Comparison of ENCODE assay signal across 17 cellular contexts in genomic region chr2:191171291-191171690, GRCh38. TPM values are rescaled to one million over a fixed set of nuclear protein-coding genes. Genes with fewer than 3 reads are reported as not detected.
A peak's percentile ranks its signal among the peaks of the same experiment; 100 is the strongest.
DNase-seq lines count a peak whose midpoint lies in the region; ATAC-seq and TF ChIP-seq lines count a peak whose summit lies in the region.
"Had no signal": no experiment of that assay in that cellular context is flagged by ENCODE, and none has a peak within 500 bp of the region (broad histone marks: within the 10 kb centered on the region; RNA-seq: fewer than 3 reads in every experiment).

No MANE protein-coding gene starts in this region.

- H3K9me3 ChIP-seq in PC-3 (ENCODE audit: low read length) = no peaks in the 10 kb centered on the region
- no peaks in the 10 kb centered on the region for H3K9me3 ChIP-seq in mammary epithelial cell (replicated peaks; ENCODE audit: insufficient read depth, low read length)
- H3K9me3 ChIP-seq in mesenchymal stem cell (ENCODE audit: control insufficient read depth, low read length) = no peaks in the 10 kb centered on the region

- H3K36me3 Mint-ChIP-seq in T-cell = no peaks in the 10 kb centered on the region
- H3K36me3 Mint-ChIP-seq: stimulated activated memory B cell treated with anti-CD40 and anti-IgM and Interleukin-4, amounts not matched to agents 10 μg/mL and 1 μg/mL and 100 μg/mL, for 72 hours had no signal

- 13% methylated on average over 2 of the region's 2 CpGs for WGBS in mammary epithelial cell (ENCODE audit: low coverage, missing lambda C conversion rate)
- 88% methylated on average over 2 of the region's 2 CpGs for WGBS in mesenchymal stem cell

- no peaks in the 10 kb centered on the region for H3K79me1 ChIP-seq in mesenchymal stem cell (replicated peaks; ENCODE audit: low read length, poor library complexity, severe bottlenecking)

- H3K79me2 ChIP-seq in PC-3 (ENCODE audit: low read length) (no peaks in the 10 kb centered on the region), mammary epithelial cell (ENCODE audit: insufficient read depth, low read length) (peaks cover 11% of the 10 kb centered on the region)

- intact Hi-C loops in PC-3 (cut with micrococcal nuclease) = loop anchor here (10.0 kb wide), 1 partner anchor 514 kb away; no protein-coding TSS in a partner anchor
- intact Hi-C loops in mammary epithelial cell (cut with micrococcal nuclease) = loop anchor here (1.0 to 2.0 kb wide), 4 partner anchors 31 to 182 kb away; partner anchors contain the start of gene MYO1B

- H3F3A ChIP-seq in PC-3 (ENCODE audit: low read length, unreplicated experiment) = peaks cover 18% of the 10 kb centered on the region

- no peak overlapping the region for H3K23ac ChIP-seq in mesenchymal stem cell (ENCODE audit: low read length in 2 of 2)

- no peaks in the 10 kb centered on the region for H3K27me3 Mint-ChIP-seq in T-cell

- peak overlapping the region; percentile 90 for H3K27ac ChIP-seq in PC-3 (ENCODE audit: low read length)
- peak overlapping the region; percentile 99 for H3K27ac ChIP-seq in mammary epithelial cell (ENCODE audit: insufficient read depth, low read depth, low read length)
- H3K27ac ChIP-seq in mesenchymal stem cell (ENCODE audit: low read length, poor library complexity, severe bottlenecking) = peak overlapping the region; percentile 65

- CTCF ChIA-PET in PC-3 (lab: Charles Lee) = interaction anchor here (0.8 kb wide), 1 partner anchor 47 kb away, joined by 4 read pairs; no protein-coding TSS in a partner anchor
- CTCF ChIA-PET in mammary epithelial cell (lab: Charles Lee; ENCODE audit: low non-redundant PET) = interaction anchor here (0.6 kb wide), 1 partner anchor 76 kb away, joined by 4 read pairs; no protein-coding TSS in a partner anchor
- CTCF ChIA-PET in T-cell (lab: Charles Lee) = interaction anchor here in 1 of 2 donors (0.7 kb wide), 1 partner anchor 336 kb away, joined by 3 read pairs; no protein-coding TSS in a partner anchor

- POLR2A ChIA-PET in PC-3 (lab: Charles Lee; ENCODE audit: unreplicated experiment) = interaction anchor here (0.7 kb wide), 2 partner anchors 103 to 195 kb away, joined by 4 to 7 read pairs; no protein-coding TSS in a partner anchor
- POLR2A ChIA-PET in T-cell (lab: Charles Lee) = no interaction called here

- no peaks in the 10 kb centered on the region for H3K9me2 ChIP-seq in PC-3 (replicated peaks; ENCODE audit: low read length)

- H3K4me3 Mint-ChIP-seq in T-cell = no peak overlapping the region
- H3K4me3 Mint-ChIP-seq: B cell; stimulated activated memory B cell treated with anti-CD40 and anti-IgM and Interleukin-4, amounts not matched to agents 10 μg/mL and 1 μg/mL and 100 μg/mL, for 72 hours had no signal

- H3K14ac ChIP-seq in mesenchymal stem cell (ENCODE audit: low read length in 2 of 2) = no peak overlapping the region

- no peak overlapping the region for H2BK15ac ChIP-seq in mesenchymal stem cell (ENCODE audit: low read depth, poor library complexity, severe bottlenecking)

- H3K4me1 ChIP-seq in PC-3 (ENCODE audit: insufficient read depth, low read length) = peaks cover 74% of the 10 kb centered on the region
- peaks cover 77% of the 10 kb centered on the region for H3K4me1 ChIP-seq in mammary epithelial cell (ENCODE audit: insufficient read depth, low read length)
- peaks cover 6% of the 10 kb centered on the region for H3K4me1 ChIP-seq in mesenchymal stem cell (ENCODE audit: control insufficient read depth, insufficient read depth, low read depth, low read length)

- H4K91ac ChIP-seq in mesenchymal stem cell (ENCODE audit: low read length) = no peak overlapping the region

- H3K4me1 Mint-ChIP-seq in T-cell = peaks cover 17 to 23% (median 17%) of the 10 kb centered on the region in 3 donors

- H3K4me2 ChIP-seq in PC-3 (ENCODE audit: low read length) = peak overlapping the region; percentile 78
- H3K4me2 ChIP-seq in mammary epithelial cell (ENCODE audit: insufficient read depth, low read depth, low read length) = peak overlapping the region; percentile 34
- H3K4me2 ChIP-seq in mesenchymal stem cell (ENCODE audit: low read length, poor library complexity, severe bottlenecking) = no peak overlapping the region

- H3K36me3 ChIP-seq in PC-3 (ENCODE audit: low read depth, low read length) (no peaks in the 10 kb centered on the region), mammary epithelial cell (ENCODE audit: insufficient read depth, low read length) (no peaks in the 10 kb centered on the region), mesenchymal stem cell (ENCODE audit: control insufficient read depth in 1 of 2, insufficient read depth in 2 of 2, low read depth in 1 of 2, low read length in 2 of 2) (no peaks in the 10 kb centered on the region)

- H2BK120ac ChIP-seq in mesenchymal stem cell (ENCODE audit: low read depth, low read length) = no peak overlapping the region

- H3K4me3 ChIP-seq in AG09309 (ENCODE audit: control insufficient read depth, low read depth, low read length) (no peak overlapping the region), PC-3 (ENCODE audit: low read length) (no peak overlapping the region), mammary epithelial cell (replicated peaks in 1 of 3; ENCODE audit: insufficient read depth in 1 of 3, low read depth in 2 of 3, low read length in 3 of 3) (no peak overlapping the region), mesenchymal stem cell (ENCODE audit: insufficient read depth in 1 of 2, low read depth in 1 of 2, low read length in 2 of 2) (no peak overlapping the region)

- TF ChIP-seq CTCF in AG09309 (IDR thresholded peaks at IDR 0.05; ENCODE audit: control insufficient read depth, insufficient read depth, low read depth, low read length, missing control alignments) = peak; percentile 6
- TF ChIP-seq CTCF in PC-3 (conservative IDR thresholded peaks at IDR 0.05; ENCODE audit: low read depth, low read length) = no peak
- no peak for TF ChIP-seq CTCF in mammary epithelial cell (conservative IDR thresholded peaks at IDR 0.05 in 1 of 2, IDR thresholded peaks at IDR 0.05 in 1 of 2; ENCODE audit: extremely low read depth in 1 of 2, insufficient read depth in 1 of 2, low read depth in 1 of 2, low read length in 2 of 2)

- no peaks in the 10 kb centered on the region for H3K9me3 Mint-ChIP-seq in T-cell
- H3K9me3 Mint-ChIP-seq: stimulated activated memory B cell treated with anti-CD40 and anti-IgM and Interleukin-4, amounts not matched to agents 10 μg/mL and 1 μg/mL and 100 μg/mL, for 72 hours had no signal

- no peaks in the 10 kb centered on the region for H3K27me3 ChIP-seq in PC-3 (ENCODE audit: low read length)
- no peaks in the 10 kb centered on the region for H3K27me3 ChIP-seq in mammary epithelial cell (ENCODE audit: insufficient read depth, low read length)
- H3K27me3 ChIP-seq in mesenchymal stem cell (ENCODE audit: control insufficient read depth in 1 of 2, insufficient read depth in 1 of 2, low read length in 2 of 2) = no peaks in the 10 kb centered on the region

- H3K4ac ChIP-seq in mesenchymal stem cell (ENCODE audit: low read depth in 1 of 2, low read length in 2 of 2) = peak overlapping the region in 1 of 2 experiments; percentile 64

- H2AK5ac ChIP-seq in mesenchymal stem cell (ENCODE audit: low read length, severe bottlenecking) = peak overlapping the region; percentile 14

- BruUV-seq in PC-3 (replicated peaks; lab: Mats Ljungman, UMichigan) (no TSS peak), mammary epithelial cell (replicated peaks; lab: Mats Ljungman, UMichigan) (TSS peak; percentile 68)

- no peak overlapping the region for H4K8ac ChIP-seq in mesenchymal stem cell (ENCODE audit: low read length)

- H3K9ac ChIP-seq in PC-3 (ENCODE audit: low read length) = peak overlapping the region; percentile 43
- H3K9ac ChIP-seq in mammary epithelial cell (ENCODE audit: insufficient read depth, low read length) = peak overlapping the region; percentile 93
- peak overlapping the region; percentile 59 for H3K9ac ChIP-seq in mesenchymal stem cell (ENCODE audit: low read length)

- dilution Hi-C loops in mammary epithelial cell (cut with HindIII; ENCODE audit: low sequenced_read_pairs) = no loop called here

- in situ Hi-C loops in mammary epithelial cell (cut with MboI; ENCODE audit: low sequenced_read_pairs in 2 of 2) = loop anchor here (5.0 to 25.0 kb wide), 3 partner anchors 74 to 341 kb away; partner anchors contain the start of gene MYO1B (in 2 of the 2)

- H2AFZ ChIP-seq in PC-3 (ENCODE audit: low read length) (no peak overlapping the region), mammary epithelial cell (ENCODE audit: low read depth, low read length) (no peak overlapping the region), mesenchymal stem cell (ENCODE audit: low read depth, low read length) (no peak overlapping the region)

- no peak overlapping the region for H2BK5ac ChIP-seq in mesenchymal stem cell (ENCODE audit: low read depth, low read length, poor library complexity, severe bottlenecking)

- H3K18ac ChIP-seq in mesenchymal stem cell (ENCODE audit: low read depth in 1 of 2, low read length in 2 of 2) = no peak overlapping the region

- DNase-seq in AG09309 (ENCODE audit: low read depth) (no peak), PC-3 (no peak), mammary epithelial cell (no peak), mesenchymal stem cell (no peak), SKM-1 treated with dmso at 0.1 percent for 144 hours (lab: John Stamatoyannopoulos, UW; ENCODE audit: unreplicated experiment) (no peak), T-cell (no peak), DMS53 (lab: John Stamatoyannopoulos, UW) (no peak), hypothalamus (lab: John Stamatoyannopoulos, UW) (no peak)
- DNase-seq: activated CD4-positive, alpha-beta T cell treated with anti-CD3 and anti-CD28 coated beads for 1 hour; activated T-cell treated with anti-CD3 and anti-CD28 coated beads, Interleukin-2, amount 50 U/mL, for 1 hour; cortex of kidney; erythroblast; NCI-H2107; NCI-H748 treated with DMSO at 0.1 percent for 48 hours; RPMI8226 had no signal

- no peak overlapping the region for H3K27ac Mint-ChIP-seq in T-cell
- H3K27ac Mint-ChIP-seq: B cell; stimulated activated memory B cell treated with anti-CD40 and anti-IgM and Interleukin-4, amounts not matched to agents 10 μg/mL and 1 μg/mL and 100 μg/mL, for 72 hours had no signal

- H2BK12ac ChIP-seq in mesenchymal stem cell (ENCODE audit: low read length in 2 of 2) = peak overlapping the region in 1 of 2 experiments; percentile 1

- H4K20me1 ChIP-seq in PC-3 (ENCODE audit: low read length) (no peaks in the 10 kb centered on the region), mammary epithelial cell (ENCODE audit: insufficient read depth, low read length) (no peaks in the 10 kb centered on the region)

- ATAC-seq in PC-3 (no peak), T-cell (replicated peaks in 1 of 4) (no peak)
- ATAC-seq: stimulated activated memory B cell treated with anti-CD40 and anti-IgM and Interleukin-4, amounts not matched to agents 10 μg/mL and 1 μg/mL and 100 μg/mL, for 72 hours had no signal

RNA-seq across cellular contexts. Expression of gene STAT4, which starts 20.5 kb away (rescaled TPM):
- total RNA-seq in PC-3 (2014; rRNA removed) = 1.6 and 2.2 TPM in 2 replicates
- 1 to 10 TPM; 2.5 to 4.5 TPM for total RNA-seq in mammary epithelial cell
- 1.6 TPM for polyA plus RNA-seq in mammary epithelial cell
- polyA minus RNA-seq in mammary epithelial cell = 38.2 TPM
- polyA plus RNA-seq in mesenchymal stem cell (2013, experiment 1 of 2) = 1.1 TPM
- polyA plus RNA-seq in mesenchymal stem cell (2013, experiment 2 of 2) = 1.0 TPM
- 100 to 1,000 TPM in 2 of 5 donors, 10 to 100 TPM in 3; 79.5 to 141 (median 91.7) TPM for total RNA-seq in T-cell

Comparison
In these comparisons a context has a peak if more than half of its experiments do, and no peak if none do; other contexts are left out.
1. H3K9ac ChIP-seq: peak in every context shown above with its lines; median percentile 93 in mammary epithelial cell; 59 in mesenchymal stem cell; 43 in PC-3.
2. RNA of gene STAT4, which starts 20.5 kb away (total RNA-seq): 79.5 to 141 TPM in T-cell; 2.5 to 4.5 TPM in mammary epithelial cell and 1.6 to 2.2 TPM in PC-3; every median in the first group is over 10 times any median in the second.
3. Peak in every context shown above with its lines, with median percentiles within 50 percentile points of each other: H3K27ac ChIP-seq.